8 cellular contexts compared by ENCODE assay signal in genomic region chrX:46408553-46409407, GRCh38.
DNase-seq lines count a peak whose midpoint lies in the region; ATAC-seq, FAIRE-seq and TF ChIP-seq lines count a peak whose summit lies in the region.

No MANE protein-coding gene starts in this region.

- no peaks in the 10 kb centered on the region for H3K9me2 ChIP-seq in hepatocyte (replicated peaks; ENCODE audit: insufficient read depth)

- no peak for FAIRE-seq in small intestine (lab: Jason Lieb, UNC)

- H3K79me2 ChIP-seq in hepatocyte = no peaks in the 10 kb centered on the region

- H3K4me3 ChIP-seq in hepatocyte (no peak overlapping the region), small intestine (ENCODE audit: low read depth in 1 of 2, low read length in 2 of 2) (no peak overlapping the region)

- 31% methylated on average over 9 of the region's 9 CpGs for WGBS in hepatocyte (ENCODE audit: low lambda C conversion rate, missing lambda C conversion rate)
- 17 to 25% (median 22%) methylated on average over 9 of the region's 9 CpGs for WGBS in small intestine, 3 donors

- ATAC-seq in HG03442 (IDR thresholded peaks at IDR 0.05; ENCODE audit: unreplicated experiment) (no peak), GM21528 (IDR thresholded peaks at IDR 0.05; ENCODE audit: low FRiP score, unreplicated experiment) (no peak)

- H3K27ac ChIP-seq in hepatocyte (no peak overlapping the region), small intestine (ENCODE audit: low read depth in 1 of 2, low read length in 1 of 2) (no peak overlapping the region)

- no peaks in the 10 kb centered on the region for H3K36me3 ChIP-seq in hepatocyte (replicated peaks; ENCODE audit: insufficient read depth, low read depth)
- no peaks in the 10 kb centered on the region for H3K36me3 ChIP-seq in small intestine (ENCODE audit: control insufficient read depth in 2 of 2, insufficient read depth in 2 of 2, low read length in 2 of 2)

- H3K27me3 ChIP-seq in hepatocyte (no peaks in the 10 kb centered on the region), small intestine (ENCODE audit: control insufficient read depth in 2 of 2, insufficient read depth in 2 of 2, low read length in 2 of 2) (no peaks in the 10 kb centered on the region)

- DNase-seq in Daoy (ENCODE audit: low read depth) = peak; percentile 48
- DNase-seq in KBM-7 = peak; percentile 74
- peak; percentile 51 for DNase-seq in SW480 (ENCODE audit: low spot score)
- DNase-seq in amygdala (lab: John Stamatoyannopoulos, UW) = peak in 46 of 56 donors; percentile 0 to 78 (median 16)
- DNase-seq in hepatocyte (ENCODE audit: low spot score) = peak; percentile 83
- peak; percentile 51 for DNase-seq in small intestine

- H4K20me1 ChIP-seq in hepatocyte (ENCODE audit: insufficient read depth, poor library complexity, severe bottlenecking) = no peaks in the 10 kb centered on the region

- TF ChIP-seq CTCF in hepatocyte (IDR thresholded peaks at IDR 0.05; ENCODE audit: poor library complexity) = peak; percentile 85

- H3K9me3 ChIP-seq in hepatocyte (ENCODE audit: low read depth) (no peaks in the 10 kb centered on the region), small intestine (ENCODE audit: control insufficient read depth, low read depth) (no peaks in the 10 kb centered on the region)

- no peaks in the 10 kb centered on the region for H3K4me1 ChIP-seq in hepatocyte (ENCODE audit: insufficient read depth)
- H3K4me1 ChIP-seq in small intestine (ENCODE audit: control insufficient read depth in 2 of 2, insufficient read depth in 1 of 2, low read depth in 1 of 2, low read length in 1 of 2) = no peaks in the 10 kb centered on the region

- H2AFZ ChIP-seq in hepatocyte = no peak overlapping the region

- in situ Hi-C loops in KBM-7 (cut with MboI; ENCODE audit: low pct_unique_long_range_greater_than_20kb, low sequenced_read_pairs) = no loop called here

- no peak overlapping the region for H3K4me2 ChIP-seq in hepatocyte

Comparison
In these comparisons a context has a peak if more than half of its experiments do, and no peak if none do; other contexts are left out.
1. DNase-seq: peak in every context shown above with its lines; median percentile 83 in hepatocyte; 74 in KBM-7; 51 in SW480; 51 in small intestine; 48 in Daoy; 16 in amygdala.